22 cellular contexts compared by ENCODE assay signal in the genomic region with DNA sequence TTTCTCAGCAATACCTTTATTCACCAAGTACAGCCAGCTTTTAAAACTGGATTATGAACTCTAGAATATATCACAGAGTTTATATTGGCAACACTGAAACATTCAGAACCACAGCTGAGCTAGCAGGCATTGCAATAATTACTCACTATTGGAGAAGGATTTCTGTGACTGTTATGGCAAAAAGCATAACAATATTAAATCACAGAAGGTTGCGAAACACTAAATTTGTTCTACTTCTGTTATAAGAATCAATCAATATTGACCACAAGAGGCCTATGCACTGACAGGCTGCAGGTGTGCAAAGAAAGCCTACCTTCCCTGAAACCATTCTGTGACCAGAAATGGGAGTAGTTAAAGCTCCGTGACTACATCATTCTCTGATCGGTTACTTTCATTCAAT. TPM values are rescaled to one million over a fixed set of nuclear protein-coding genes. Genes with fewer than 3 reads are reported as not detected.
DNase-seq lines count a peak whose midpoint lies in the region; ATAC-seq and TF ChIP-seq lines count a peak whose summit lies in the region.
"Had no signal": no experiment of that assay in that cellular context is flagged by ENCODE, and none has a peak within 500 bp of the region (broad histone marks: within the 10 kb centered on the region; RNA-seq: fewer than 3 reads in every experiment).

No MANE protein-coding gene starts in this region.

- no peaks in the 10 kb centered on the region for H3K9me3 ChIP-seq in body of pancreas
- H3K9me3 ChIP-seq: BLaER1, thyroid gland had no signal

- H3K36me3 ChIP-seq in body of pancreas (replicated peaks in 1 of 2; ENCODE audit: insufficient read depth in 1 of 2, low read depth in 2 of 2): no peaks in the 10 kb centered on the region
- no peaks in the 10 kb centered on the region for H3K36me3 ChIP-seq in GM23338 (ENCODE audit: insufficient read depth)
- H3K36me3 ChIP-seq: thyroid gland had no signal

- H3K27me3 Mint-ChIP-seq in HFFc6 (ENCODE audit: insufficient read depth) (no peaks in the 10 kb centered on the region), GM23338 (ENCODE audit: insufficient read depth, low read depth, poor library complexity) (peaks cover 3% of the 10 kb centered on the region)
- H3K27me3 Mint-ChIP-seq: activated naive CD8-positive, alpha-beta T cell treated with anti-CD3 and anti-CD28 coated beads, Interleukin-2, amount 50 U/mL, for 24 hours; activated T-helper 17 cell treated with anti-CD3 and anti-CD28 coated beads, Interleukin-2, amount 50 U/mL, for 72 hours had no signal

- no peaks in the 10 kb centered on the region for H4K20me1 ChIP-seq in GM23338 (replicated peaks; ENCODE audit: insufficient read depth)
- H4K20me1 ChIP-seq: BLaER1 had no signal

- no peak overlapping the region for H3K27ac Mint-ChIP-seq in HFFc6
- no peak overlapping the region for H3K27ac Mint-ChIP-seq in GM23338
- H3K27ac Mint-ChIP-seq: activated naive CD8-positive, alpha-beta T cell treated with anti-CD3 and anti-CD28 coated beads, Interleukin-2, amount 50 U/mL, for 24 hours; activated T-helper 17 cell treated with anti-CD3 and anti-CD28 coated beads, Interleukin-2, amount 50 U/mL, for 72 hours had no signal

- ATAC-seq in HG02870 (IDR thresholded peaks at IDR 0.05; ENCODE audit: unreplicated experiment) (peak; percentile 77), body of pancreas (peak; percentile 89), GM23338 (no peak)
- ATAC-seq: activated naive CD8-positive, alpha-beta T cell treated with anti-CD3 and anti-CD28 coated beads, Interleukin-2, amount 50 U/mL, for 24 hours; activated T-helper 17 cell treated with anti-CD3 and anti-CD28 coated beads, Interleukin-2, amount 50 U/mL, for 72 hours; Right ventricle myocardium inferior; sciatic nerve had no signal

- H3K4me1 Mint-ChIP-seq in HFFc6 (ENCODE audit: low read depth) (peaks cover 27% of the 10 kb centered on the region), GM23338 (no peaks in the 10 kb centered on the region)
- H3K4me1 Mint-ChIP-seq: activated naive CD8-positive, alpha-beta T cell treated with anti-CD3 and anti-CD28 coated beads, Interleukin-2, amount 50 U/mL, for 24 hours had no signal

- H3K27ac ChIP-seq in body of pancreas (peak overlapping the region in 2 of 4 donors; percentile 35 to 51), GM23338 (ENCODE audit: low read depth) (no peak overlapping the region)
- H3K27ac ChIP-seq: BLaER1, hepatocyte, HL-60, thyroid gland had no signal

- intact Hi-C loops in body of pancreas (cut with DNase I): no loop called here

- H2AFZ ChIP-seq in GM23338: no peak overlapping the region
- H2AFZ ChIP-seq: hepatocyte had no signal

- no peak overlapping the region for H3K4me3 Mint-ChIP-seq in HFFc6
- H3K4me3 Mint-ChIP-seq in GM23338: no peak overlapping the region
- H3K4me3 Mint-ChIP-seq: activated naive CD8-positive, alpha-beta T cell treated with anti-CD3 and anti-CD28 coated beads, Interleukin-2, amount 50 U/mL, for 24 hours; activated T-helper 17 cell treated with anti-CD3 and anti-CD28 coated beads, Interleukin-2, amount 50 U/mL, for 72 hours had no signal

- H3K27me3 ChIP-seq in body of pancreas (no peaks in the 10 kb centered on the region), GM23338 (ENCODE audit: insufficient read depth) (no peaks in the 10 kb centered on the region)
- H3K27me3 ChIP-seq: BLaER1, hepatocyte, thyroid gland had no signal

- H3K4me3 ChIP-seq in AG10803 (ENCODE audit: low read length) (no peak overlapping the region), body of pancreas (no peak overlapping the region), GM23338 (no peak overlapping the region)
- H3K4me3 ChIP-seq: BLaER1, hepatocyte, thyroid gland had no signal

- H3K36me3 Mint-ChIP-seq in HFFc6 (ENCODE audit: low read depth) (peaks cover 5% of the 10 kb centered on the region; the same call in 1 of the 2 replicates), GM23338 (ENCODE audit: low read depth) (peaks cover 3% of the 10 kb centered on the region; the same call in 1 of the 3 replicates)

- H3K79me2 ChIP-seq in GM23338 (replicated peaks; ENCODE audit: insufficient read depth): no peaks in the 10 kb centered on the region

- H3K4me2 ChIP-seq in GM23338: no peak overlapping the region
- H3K4me2 ChIP-seq: BLaER1, hepatocyte had no signal

- TF ChIP-seq CTCF in AG10803 (conservative IDR thresholded peaks at IDR 0.05; ENCODE audit: low read length) (no peak), body of pancreas (IDR thresholded peaks at IDR 0.05) (no peak), HFFc6 (IDR thresholded peaks at IDR 0.05) (no peak), GM23338 (conservative IDR thresholded peaks at IDR 0.05; ENCODE audit: low read depth in 2 of 2) (no peak)

- DNase-seq in AG10803 (ENCODE audit: low read depth) (peak; percentile 41), body of pancreas (peak; percentile 17 to 43 (median 18)), iris pigment epithelial cell (ENCODE audit: low read depth) (peak; percentile 64), retina (no peak), germinal center (ENCODE audit: low spot score) (no peak), HFFc6 (no peak), GM23338 (ENCODE audit: low spot score) (no peak)
- DNase-seq: activated CD4-positive, CD25-positive, alpha-beta regulatory T cell; activated naive CD8-positive, alpha-beta T cell treated with anti-CD3 and anti-CD28 coated beads, Interleukin-2, amount 50 U/mL, for 24 hours; Karpas-422; midbrain; NCI-H1417 treated with DMSO at 0.1 percent for 48 hours; NCI-H226; T-helper 2 cell; thyroid gland had no signal

- no peaks in the 10 kb centered on the region for H3F3A ChIP-seq in GM23338 (replicated peaks; ENCODE audit: low read depth)

- WGBS in body of pancreas, 2 donors: 38 to 39% methylated on average over 3 of the region's 3 CpGs

- no peak for TF ChIP-seq POLR2A in body of pancreas (IDR thresholded peaks at IDR 0.05)

- H3K4me1 ChIP-seq in body of pancreas: peaks cover 17% of the 10 kb centered on the region
- H3K4me1 ChIP-seq in GM23338 (ENCODE audit: insufficient read depth): no peaks in the 10 kb centered on the region
- H3K4me1 ChIP-seq: BLaER1, thyroid gland had no signal

- no peaks in the 10 kb centered on the region for H3K9me2 ChIP-seq in GM23338 (ENCODE audit: insufficient read depth)

- H3K9me3 Mint-ChIP-seq in HFFc6 (no peaks in the 10 kb centered on the region), GM23338 (no peaks in the 10 kb centered on the region)
- H3K9me3 Mint-ChIP-seq: activated naive CD8-positive, alpha-beta T cell treated with anti-CD3 and anti-CD28 coated beads, Interleukin-2, amount 50 U/mL, for 24 hours; activated T-helper 17 cell treated with anti-CD3 and anti-CD28 coated beads, Interleukin-2, amount 50 U/mL, for 72 hours had no signal

TF ChIP-seq in GM23338, 12 proteins besides CTCF, POLR2A, EP300 and RAD21:
- TF ChIP-seq STAT1 (IDR thresholded peaks at IDR 0.05; ENCODE audit: unreplicated experiment) (no peak), CREB1 (CRISPR knock-in tag; IDR thresholded peaks at IDR 0.05; ENCODE audit: low read depth) (no peak), REST (IDR thresholded peaks at IDR 0.05; ENCODE audit: unreplicated experiment) (no peak), EZH2 (IDR thresholded peaks at IDR 0.05; ENCODE audit: low read depth, unreplicated experiment) (no peak), NANOG (IDR thresholded peaks at IDR 0.05; ENCODE audit: borderline replicate concordance) (no peak), ZNF331 (CRISPR knock-in tag; IDR thresholded peaks at IDR 0.05; ENCODE audit: low read depth) (no peak), ZNF114 (CRISPR knock-in tag; IDR thresholded peaks at IDR 0.05) (no peak)

RNA-seq across cellular contexts. Expression of gene AP3B1, which starts 59.2 kb away (rescaled TPM):
- 10 to 100 TPM; 23.6 to 32.3 TPM for total RNA-seq in body of pancreas
- total RNA-seq in HFFc6 (2021; fragmentation: NEBNext Ultra II Directional; extraction: Animal tissue kit (Norgen Biotek cat#: 25700)): 10 to 100 TPM; 51.8 to 66.8 (median 56.6) TPM
- 40.7 and 46.3 TPM in 2 replicates for total RNA-seq in GM23338 (2014; rRNA removed; shearing (Covaris generic))
- 32.1 and 33.5 TPM in 2 replicates for polyA plus RNA-seq in GM23338 (2016; fragmentation: Nextera tagmentation; extraction: Ambion mirVana)

Comparison
In these comparisons a context has a peak if more than half of its experiments do, and no peak if none do; other contexts are left out.
1. DNase-seq: peak in AG10803 (single experiment), body of pancreas (4 of 4) and iris pigment epithelial cell (single experiment); none in retina (single experiment), germinal center (single experiment), HFFc6 (single experiment) and GM23338 (single experiment).